In genomic region chr1:40668769-40669525, GRCh38 we compare ENCODE assay signal across 8 cellular contexts.
DNase-seq lines count a peak whose midpoint lies in the region; ATAC-seq lines count a peak whose summit lies in the region.

No MANE protein-coding gene starts in this region.

- ATAC-seq in HG03175 (IDR thresholded peaks at IDR 0.05; ENCODE audit: unreplicated experiment) = peak; percentile 59

- DNase-seq in NCI-H187 (lab: John Stamatoyannopoulos, UW) = peak; percentile 37 to 60
- DNase-seq in NCI-H187 treated with DMSO at 0.1 percent for 48 hours (lab: John Stamatoyannopoulos, UW) = no peak
- DNase-seq in NCI-H446 treated with DMSO at 0.1 percent for 48 hours (lab: John Stamatoyannopoulos, UW) = peak; percentile 87
- DNase-seq in activated CD4-positive, alpha-beta T cell treated with anti-CD3 and anti-CD28 coated beads for 24 hours (ENCODE audit: low read depth in 2 of 2) = peak; percentile 86 to 88
- DNase-seq in cerebellar nuclear complex (lab: John Stamatoyannopoulos, UW) = peak; percentile 36 to 75
- peak; percentile 75 for DNase-seq in kidney tubule cell (ENCODE audit: low spot score)
- peak; percentile 85 to 87 for DNase-seq in stimulated activated CD4-positive, alpha-beta T cell treated with anti-CD3 and anti-CD28 coated beads, Interleukin-2, amount 100 ng/mL, for 48 hours
